ENCODE assay signal across 8 cellular contexts in the genomic region with DNA sequence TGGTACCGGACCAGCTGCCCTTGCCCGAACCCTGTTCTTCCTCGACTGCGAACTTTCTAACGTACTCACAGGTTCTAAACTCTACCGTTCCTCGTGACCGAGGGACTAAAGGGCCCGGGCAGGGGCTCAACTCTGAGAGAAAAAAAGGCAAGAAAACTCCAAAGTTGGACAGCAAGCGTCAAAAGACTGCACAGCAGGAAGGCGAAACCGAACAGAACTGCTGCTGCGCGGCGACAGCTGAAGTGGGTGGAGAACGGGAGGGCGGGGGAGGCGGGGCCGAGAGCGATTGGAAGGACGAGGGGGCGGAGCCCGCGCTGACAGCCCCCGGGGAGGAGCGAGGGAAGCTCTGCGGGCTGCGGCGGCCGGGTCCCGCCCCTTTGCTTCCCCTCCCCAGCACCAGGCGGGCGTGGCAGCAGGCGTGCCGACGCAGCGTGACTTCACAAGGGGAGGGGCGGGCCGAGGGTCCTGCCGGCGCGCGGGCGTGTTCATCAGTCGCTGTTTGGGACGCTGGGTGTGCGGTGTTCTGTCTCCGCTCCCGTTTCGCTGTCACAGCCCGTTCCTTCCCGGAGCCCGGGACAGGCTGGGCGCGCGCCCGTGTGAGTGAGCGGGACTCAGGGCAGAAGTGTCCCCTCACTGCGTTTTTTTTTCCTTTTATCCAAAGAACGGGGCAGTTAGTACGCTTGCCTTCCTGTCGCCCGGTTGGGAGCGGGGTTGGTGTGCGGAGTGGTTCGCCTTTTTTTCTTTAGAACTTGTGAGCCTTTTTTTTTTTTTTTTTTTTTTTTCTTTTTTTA. TPM values are rescaled to one million over a fixed set of nuclear protein-coding genes. Genes with fewer than 3 reads are reported as not detected.
A peak's percentile ranks its signal among the peaks of the same experiment; 100 is the strongest.
DNase-seq lines count a peak whose midpoint lies in the region; ATAC-seq and TF ChIP-seq lines count a peak whose summit lies in the region.

A gene with protein sequence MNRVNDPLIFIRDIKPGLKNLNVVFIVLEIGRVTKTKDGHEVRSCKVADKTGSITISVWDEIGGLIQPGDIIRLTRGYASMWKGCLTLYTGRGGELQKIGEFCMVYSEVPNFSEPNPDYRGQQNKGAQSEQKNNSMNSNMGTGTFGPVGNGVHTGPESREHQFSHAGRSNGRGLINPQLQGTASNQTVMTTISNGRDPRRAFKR (plus strand): TSS at position 491 of the 791 bp plus-strand sequence. CDS start 479 bp downstream, outside the sequence.

- no peaks in the 10 kb centered on the region for H3K36me3 ChIP-seq in neuron (ENCODE audit: insufficient read depth, low read length)

- in situ Hi-C loops in SK-MEL-5 (cut with HindIII; ENCODE audit: low pct_unique_long_range_greater_than_20kb, low sequenced_read_pairs): no loop called here

- DNase-seq in GM04503 (ENCODE audit: low read depth) (peak; percentile 76), HFF-Myc (ENCODE audit: extremely low read depth, low read depth) (peak; percentile 78), NAMALWA (ENCODE audit: low spot score) (peak; percentile 96), SK-MEL-5 (ENCODE audit: low read depth, low spot score) (peak; percentile 94), foreskin keratinocyte (peak; percentile 86 to 91), stromal cell of bone marrow (ENCODE audit: low read depth) (peak; percentile 93)
- DNase-seq in activated naive CD4-positive, alpha-beta T cell (lab: John Stamatoyannopoulos, UW): peak; percentile 97 to 99 (median 98)

- peak; percentile 89 for ATAC-seq in foreskin keratinocyte

- H3K27me3 ChIP-seq in foreskin keratinocyte (no peaks in the 10 kb centered on the region), neuron (ENCODE audit: insufficient read depth, low read length) (peaks cover 2% of the 10 kb centered on the region)

- H3K4me3 ChIP-seq in HFF-Myc (replicated peaks; ENCODE audit: low read depth, low read length) (peak within 1 kb of the TSS; percentile 67), neuron (ENCODE audit: low read length) (peak within 1 kb of the TSS; percentile 62)

- H3K27ac ChIP-seq in foreskin keratinocyte: peak within 1 kb of the TSS; percentile 78

- peak within 1 kb of the TSS; percentile 60 for H2AFZ ChIP-seq in neuron (ENCODE audit: low read depth, low read length)

- no peaks in the 10 kb centered on the region for H3K9me3 ChIP-seq in neuron (ENCODE audit: low read length)

- peaks cover 26% of the 10 kb centered on the region for H3K4me1 ChIP-seq in foreskin keratinocyte
- peaks cover 6% of the 10 kb centered on the region for H3K4me1 ChIP-seq in neuron (ENCODE audit: insufficient read depth, low read length)

- TF ChIP-seq CTCF in HFF-Myc (IDR thresholded peaks at IDR 0.05; ENCODE audit: low read depth, low read length, missing control alignments) (no peak), foreskin keratinocyte (conservative IDR thresholded peaks at IDR 0.05) (no peak)

RNA-seq across cellular contexts. Expression of the gene that starts here (rescaled TPM):
- 25.9 and 27.7 TPM in 2 replicates for total RNA-seq in SK-MEL-5 (2014; rRNA removed; shearing (Covaris generic))
- 7.8 and 8.8 TPM in 2 replicates for polyA plus RNA-seq in SK-MEL-5 (2015; cell fraction: cytosol; rRNA removed)
- polyA plus RNA-seq in SK-MEL-5 (2015; cell fraction: nucleus; rRNA removed): 194 and 217 TPM in 2 replicates
- 31.3 and 36.6 TPM in 2 replicates for total RNA-seq in foreskin keratinocyte
- 12.4 and 16.8 TPM in 2 replicates for polyA plus RNA-seq in foreskin keratinocyte

Comparison
In these comparisons a context has a peak if more than half of its experiments do, and no peak if none do; other contexts are left out.
1. Peak in every context shown above with its lines: DNase-seq, ATAC-seq, H3K4me3 ChIP-seq and H3K27ac ChIP-seq.